11 cellular contexts compared by ENCODE assay signal in the genomic region with DNA sequence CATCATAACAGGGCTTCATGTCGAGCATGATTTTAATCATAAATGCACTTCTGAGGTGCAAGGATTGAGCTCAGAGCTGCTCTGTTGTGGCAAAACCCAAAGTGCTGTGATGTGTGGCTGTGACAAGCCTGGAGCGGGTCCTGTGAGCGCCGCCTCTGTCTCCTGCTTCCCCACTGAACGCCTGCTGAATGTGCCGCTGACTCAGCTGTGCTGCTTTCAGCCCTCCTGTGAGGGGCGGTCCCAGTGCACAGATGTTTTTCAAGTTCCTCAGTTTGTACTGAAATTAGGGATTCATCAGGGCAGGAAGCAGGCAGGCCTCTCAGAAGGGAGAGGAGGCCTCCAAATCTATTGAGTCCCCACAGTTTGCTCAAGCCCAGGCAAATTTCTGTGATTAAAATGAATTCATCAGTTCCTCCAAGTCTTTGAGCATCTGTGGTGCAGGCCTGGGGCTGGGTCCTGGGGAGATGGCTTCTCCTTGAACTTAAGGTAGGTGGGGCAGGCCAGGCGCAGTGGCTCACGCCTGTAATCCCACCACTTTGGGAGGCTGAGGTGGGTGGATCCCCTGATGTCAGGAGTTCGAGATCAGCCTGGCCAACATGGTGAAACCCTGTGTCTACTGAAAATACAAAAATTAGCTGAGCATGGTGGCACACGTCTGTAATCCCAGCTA. TPM values are rescaled to one million over a fixed set of nuclear protein-coding genes. Genes with fewer than 3 reads are reported as not detected.
A peak's percentile ranks its signal among the peaks of the same experiment; 100 is the strongest.
DNase-seq lines count a peak whose midpoint lies in the region; ATAC-seq and TF ChIP-seq lines count a peak whose summit lies in the region.
"Had no signal": no experiment of that assay in that cellular context is flagged by ENCODE, and none has a peak within 500 bp of the region (broad histone marks: within the 10 kb centered on the region; RNA-seq: fewer than 3 reads in every experiment).

No MANE protein-coding gene starts in this region.

- CTCF ChIA-PET in CD8-positive, alpha-beta memory T cell (lab: Charles Lee) = no interaction called here

- H3K27ac ChIP-seq in CD8-positive, alpha-beta memory T cell (ENCODE audit: low read depth, low read length) = no peak overlapping the region
- H3K27ac ChIP-seq in mesendoderm (ENCODE audit: low read depth, low read length) = no peak overlapping the region

- H2BK15ac ChIP-seq in mesendoderm (replicated peaks; ENCODE audit: low read depth) = no peak overlapping the region

- no peaks in the 10 kb centered on the region for H3K27me3 ChIP-seq in CD8-positive, alpha-beta memory T cell (ENCODE audit: insufficient read depth, low read length, poor library complexity, severe bottlenecking)
- no peaks in the 10 kb centered on the region for H3K27me3 ChIP-seq in mesendoderm (ENCODE audit: insufficient read depth, low read length, poor library complexity)

- H3K23ac ChIP-seq in mesendoderm (ENCODE audit: low read length) = no peak overlapping the region

- peaks cover 30 to 45% (median 31%) of the 10 kb centered on the region in 3 donors for H3K4me1 Mint-ChIP-seq in CD8-positive, alpha-beta memory T cell
- H3K4me1 Mint-ChIP-seq in effector memory CD8-positive, alpha-beta T cell (ENCODE audit: low read depth in 2 of 2) = peaks cover 43 to 60% of the 10 kb centered on the region in 2 donors

- peaks cover 10% of the 10 kb centered on the region for H3K79me2 ChIP-seq in mesendoderm (ENCODE audit: control insufficient read depth, insufficient read depth, low read length)

- no peak for ATAC-seq in effector memory CD8-positive, alpha-beta T cell (replicated peaks)
- ATAC-seq in GM18868 (IDR thresholded peaks at IDR 0.05; ENCODE audit: unreplicated experiment) (no peak), HG03175 (IDR thresholded peaks at IDR 0.05; ENCODE audit: unreplicated experiment) (no peak)

- H3K9ac ChIP-seq in mesendoderm (ENCODE audit: low read length) = no peak overlapping the region

- H3K79me1 ChIP-seq in mesendoderm (ENCODE audit: low read length) = peaks cover 7% of the 10 kb centered on the region

- no peak overlapping the region for H3K56ac ChIP-seq in mesendoderm (ENCODE audit: low read length)

- no peak overlapping the region for H2BK5ac ChIP-seq in mesendoderm (ENCODE audit: low read length)

- no peak overlapping the region for H3K4me3 ChIP-seq in CD8-positive, alpha-beta memory T cell (ENCODE audit: low read length)
- H3K4me3 ChIP-seq in NB4 (ENCODE audit: low read depth, low read length) (no peak overlapping the region), mesendoderm (ENCODE audit: low read length) (no peak overlapping the region)

- H3K4me1 ChIP-seq in CD8-positive, alpha-beta memory T cell (ENCODE audit: insufficient read depth, low read length) = peaks cover 25% of the 10 kb centered on the region
- H3K4me1 ChIP-seq in mesendoderm (ENCODE audit: control insufficient read depth, low read depth, low read length) = no peaks in the 10 kb centered on the region

- H3K4me3 Mint-ChIP-seq in CD8-positive, alpha-beta memory T cell = peak overlapping the region in 2 of 7 donors; percentile 48 to 83
- peak overlapping the region; percentile 51 to 62 for H3K4me3 Mint-ChIP-seq in effector memory CD8-positive, alpha-beta T cell

- no peak overlapping the region for H4K5ac ChIP-seq in mesendoderm (ENCODE audit: low read length)

- H4K8ac ChIP-seq in mesendoderm (ENCODE audit: low read depth, low read length) = no peak overlapping the region

- no peak for TF ChIP-seq POLR2A in NB4 (IDR thresholded peaks at IDR 0.05; ENCODE audit: extremely low read depth, insufficient read length)

- WGBS in mesendoderm (ENCODE audit: extremely low coverage, insufficient coverage, low lambda C conversion rate) = no CpG with 5 or more reads among the region's 11 CpGs

- no peak overlapping the region for H2BK120ac ChIP-seq in mesendoderm (ENCODE audit: low read depth, low read length)

- no peak overlapping the region for H3K18ac ChIP-seq in mesendoderm (ENCODE audit: low read length)

- peaks cover 0 to 3% (median 2%) of the 10 kb centered on the region in 5 donors for H3K9me3 Mint-ChIP-seq in CD8-positive, alpha-beta memory T cell
- H3K9me3 Mint-ChIP-seq in effector memory CD8-positive, alpha-beta T cell = no peaks in the 10 kb centered on the region

- H3K27me3 Mint-ChIP-seq in CD8-positive, alpha-beta memory T cell = peaks cover 0 to 2% of the 10 kb centered on the region in 2 donors
- H3K27me3 Mint-ChIP-seq in effector memory CD8-positive, alpha-beta T cell = no peaks in the 10 kb centered on the region

- no peak for DNase-seq in CD8-positive, alpha-beta memory T cell
- peak; percentile 50 for DNase-seq in NB4 (ENCODE audit: low read depth)
- no peak for DNase-seq in effector memory CD8-positive, alpha-beta T cell
- peak; percentile 11 for DNase-seq in occipital lobe (lab: John Stamatoyannopoulos, UW)
- no peak for DNase-seq in mesendoderm
- DNase-seq in DMS53 treated with DMSO at 0.1 percent for 48 hours (lab: John Stamatoyannopoulos, UW; ENCODE audit: unreplicated experiment) = no peak
- DNase-seq: central memory CD4-positive, alpha-beta T cell; NCI-H1105 had no signal

- no peak overlapping the region for H3K4me2 ChIP-seq in mesendoderm (ENCODE audit: low read length)

- no peak overlapping the region for H3K4ac ChIP-seq in mesendoderm (ENCODE audit: low read depth, low read length)

- no peaks in the 10 kb centered on the region for H3K9me3 ChIP-seq in CD8-positive, alpha-beta memory T cell (ENCODE audit: low read length)

- peak overlapping the region in 6 of 8 donors; percentile 7 to 87 (median 58) for H3K27ac Mint-ChIP-seq in CD8-positive, alpha-beta memory T cell
- peak overlapping the region; percentile 84 to 88 for H3K27ac Mint-ChIP-seq in effector memory CD8-positive, alpha-beta T cell

- no peak for TF ChIP-seq CTCF in NB4 (IDR thresholded peaks at IDR 0.05; ENCODE audit: low read depth, low read length)

- peaks cover 2 to 12% (median 7%) of the 10 kb centered on the region in 3 donors for H3K36me3 Mint-ChIP-seq in CD8-positive, alpha-beta memory T cell
- peaks cover 56% of the 10 kb centered on the region for H3K36me3 Mint-ChIP-seq in effector memory CD8-positive, alpha-beta T cell (ENCODE audit: insufficient read depth)

- H2AK5ac ChIP-seq in mesendoderm (ENCODE audit: low read length) = no peak overlapping the region

- H3K36me3 ChIP-seq in CD8-positive, alpha-beta memory T cell (ENCODE audit: insufficient read depth, low read length) = no peaks in the 10 kb centered on the region
- no peaks in the 10 kb centered on the region for H3K36me3 ChIP-seq in mesendoderm (ENCODE audit: control insufficient read depth, insufficient read depth, low read length)

- POLR2A ChIA-PET in CD8-positive, alpha-beta memory T cell (lab: Charles Lee) = no interaction called here

RNA-seq across cellular contexts. Expression of a gene that starts 2.9 kb away (rescaled TPM):
- 10 to 100 TPM; 27.4 to 30.9 TPM for total RNA-seq in CD8-positive, alpha-beta memory T cell
- polyA plus RNA-seq in CD8-positive, alpha-beta memory T cell = 0.10 TPM
- 1.1 TPM for total RNA-seq in occipital lobe
- 34.5 TPM for polyA plus RNA-seq in mesendoderm (2013, experiment 1 of 2)
- 34.6 TPM for polyA plus RNA-seq in mesendoderm (2013, experiment 2 of 2)

RNA-seq across cellular contexts. Expression of a gene that starts 25.9 kb away (rescaled TPM):
- 10 to 100 TPM; 17.4 to 20.0 TPM for total RNA-seq in CD8-positive, alpha-beta memory T cell
- polyA plus RNA-seq in CD8-positive, alpha-beta memory T cell = 15.6 TPM
- total RNA-seq in occipital lobe = 5.6 TPM
- 11.0 TPM for polyA plus RNA-seq in mesendoderm (2013, experiment 1 of 2)
- 14.0 TPM for polyA plus RNA-seq in mesendoderm (2013, experiment 2 of 2)

RNA-seq across cellular contexts. Expression of a gene that starts 30.6 kb away (rescaled TPM):
- not detected for total RNA-seq in CD8-positive, alpha-beta memory T cell
- 0.03 TPM for polyA plus RNA-seq in CD8-positive, alpha-beta memory T cell
- total RNA-seq in occipital lobe = under 0.01 TPM
- polyA plus RNA-seq in mesendoderm (2013, experiment 1 of 2) = 0.03 TPM
- polyA plus RNA-seq in mesendoderm (2013, experiment 2 of 2) = 0.04 TPM
- total RNA-seq: lung microvascular endothelial cell had no signal

RNA-seq across cellular contexts. Expression of a gene that starts 41.8 kb away (rescaled TPM):
- 10 to 100 TPM; 68.9 to 69.5 TPM for total RNA-seq in CD8-positive, alpha-beta memory T cell
- 13.3 TPM for polyA plus RNA-seq in CD8-positive, alpha-beta memory T cell
- total RNA-seq in occipital lobe = 19.0 TPM
- 53.2 TPM for polyA plus RNA-seq in mesendoderm (2013, experiment 1 of 2)
- polyA plus RNA-seq in mesendoderm (2013, experiment 2 of 2) = 50.3 TPM

RNA-seq across cellular contexts. Expression of a gene that starts 43.6 kb away (rescaled TPM):
- 10 to 100 TPM in 1 of 2 experiments, 1 to 10 TPM in 1; 8.6 to 10.0 TPM for total RNA-seq in CD8-positive, alpha-beta memory T cell
- 18.8 TPM for polyA plus RNA-seq in CD8-positive, alpha-beta memory T cell
- total RNA-seq in occipital lobe = 15.3 TPM
- polyA plus RNA-seq in mesendoderm (2013, experiment 1 of 2) = 6.4 TPM
- polyA plus RNA-seq in mesendoderm (2013, experiment 2 of 2) = 5.4 TPM

Comparison
In these comparisons a context has a peak if more than half of its experiments do, and no peak if none do; other contexts are left out.
1. DNase-seq: peak in NB4 (single experiment) and occipital lobe (single experiment); none in CD8-positive, alpha-beta memory T cell (0 of 5), effector memory CD8-positive, alpha-beta T cell (0 of 3), mesendoderm (single experiment) and DMS53 treated with DMSO at 0.1 percent for 48 hours (single experiment).
2. RNA of a gene that starts 2.9 kb away (total RNA-seq): 27.4 to 30.9 TPM in CD8-positive, alpha-beta memory T cell; 1.1 TPM in occipital lobe (single experiment); every median in the first group is over 10 times any median in the second.